Comparison of ENCODE assay signal across 7 cellular contexts in genomic region chr17:30116345-30116660, GRCh38. TPM values are rescaled to one million over a fixed set of nuclear protein-coding genes. Genes with fewer than 3 reads are reported as not detected.
DNase-seq lines count a peak whose midpoint lies in the region; ATAC-seq, FAIRE-seq and TF ChIP-seq lines count a peak whose summit lies in the region.

No MANE protein-coding gene starts in this region.

- H3K27me3 ChIP-seq in iPS DF 6.9 (ENCODE audit: control insufficient read depth, insufficient read depth, low read length) (no peaks in the 10 kb centered on the region), stomach (no peaks in the 10 kb centered on the region)

- H3K36me3 ChIP-seq in iPS DF 6.9 (ENCODE audit: control insufficient read depth, insufficient read depth, low read length): no peaks in the 10 kb centered on the region
- H3K36me3 ChIP-seq in stomach: peaks cover 0 to 23% (median 20%) of the 10 kb centered on the region in 4 donors

- H3K4me3 Mint-ChIP-seq in activated CD4-positive, alpha-beta memory T cell treated with anti-CD3 and anti-CD28 coated beads, Interleukin-2, amount 10 ng/mL, durations not matched to agents 7 days and 5 days: peak overlapping the region; percentile 86

- TF ChIP-seq CTCF in HFF-Myc (IDR thresholded peaks at IDR 0.05; ENCODE audit: low read depth, low read length, missing control alignments): no peak
- TF ChIP-seq CTCF in stomach (IDR thresholded peaks at IDR 0.05): no peak

- H3K27me3 Mint-ChIP-seq in activated CD4-positive, alpha-beta memory T cell treated with anti-CD3 and anti-CD28 coated beads, Interleukin-2, amount 10 ng/mL, durations not matched to agents 7 days and 5 days: peaks cover 1% of the 10 kb centered on the region

- H3K4me1 Mint-ChIP-seq in activated CD4-positive, alpha-beta memory T cell treated with anti-CD3 and anti-CD28 coated beads, Interleukin-2, amount 10 ng/mL, durations not matched to agents 7 days and 5 days: peaks cover 57% of the 10 kb centered on the region

- H3K27ac ChIP-seq in iPS DF 6.9 (ENCODE audit: low read length): no peak overlapping the region
- peak overlapping the region; percentile 93 to 96 (median 95) for H3K27ac ChIP-seq in stomach

- TF ChIP-seq EP300 in stomach (IDR thresholded peaks at IDR 0.05): no peak

- H3K27ac Mint-ChIP-seq in activated CD4-positive, alpha-beta memory T cell treated with anti-CD3 and anti-CD28 coated beads, Interleukin-2, amount 10 ng/mL, durations not matched to agents 7 days and 5 days: peak overlapping the region; percentile 90

- CTCF ChIA-PET in activated CD4-positive, alpha-beta memory T cell treated with anti-CD3 and anti-CD28 coated beads, Interleukin-2, amount 10 ng/mL, durations not matched to agents 7 days and 5 days (lab: Charles Lee): interaction anchor here (0.7 to 4.1 kb wide), 2 partner anchors 9 to 66 kb away, joined by 3 to 30 read pairs; no protein-coding TSS in a partner anchor

- no peak for DNase-seq in HFF-Myc (ENCODE audit: extremely low read depth, low read depth)
- no peak for DNase-seq in activated CD4-positive, alpha-beta memory T cell treated with anti-CD3 and anti-CD28 coated beads, Interleukin-2, amount 10 ng/mL, durations not matched to agents 7 days and 5 days
- no peak for DNase-seq in iPS DF 6.9 (ENCODE audit: low read depth, low spot score)
- no peak for DNase-seq in stomach
- DNase-seq in urothelium cell line (ENCODE audit: low spot score): no peak
- DNase-seq in iPS-NIHi7 (ENCODE audit: extremely low spot score): no peak

- no peak for ATAC-seq in GM21367 (IDR thresholded peaks at IDR 0.05; ENCODE audit: unreplicated experiment)

- POLR2A ChIA-PET in activated CD4-positive, alpha-beta memory T cell treated with anti-CD3 and anti-CD28 coated beads, Interleukin-2, amount 10 ng/mL, durations not matched to agents 7 days and 5 days (lab: Charles Lee): interaction anchor here (0.9 to 5.4 kb wide), 5 partner anchors 11 to 549 kb away, joined by 3 to 30 read pairs (median 3); partner anchors contain the start of gene BLMH

- H3K36me3 Mint-ChIP-seq in activated CD4-positive, alpha-beta memory T cell treated with anti-CD3 and anti-CD28 coated beads, Interleukin-2, amount 10 ng/mL, durations not matched to agents 7 days and 5 days (ENCODE audit: low read depth): peaks cover 28% of the 10 kb centered on the region

- H3K9me3 ChIP-seq in iPS DF 6.9 (ENCODE audit: control insufficient read depth, insufficient read depth, low read length) (no peaks in the 10 kb centered on the region), stomach (no peaks in the 10 kb centered on the region)

- FAIRE-seq in urothelium cell line (lab: Jason Lieb, UNC): no peak

- intact Hi-C loops in stomach (cut with DNase I; ENCODE audit: low total_unique reads): no loop called here

- H3K9me3 Mint-ChIP-seq in activated CD4-positive, alpha-beta memory T cell treated with anti-CD3 and anti-CD28 coated beads, Interleukin-2, amount 10 ng/mL, durations not matched to agents 7 days and 5 days: no peaks in the 10 kb centered on the region

- H3K4me1 ChIP-seq in iPS DF 6.9 (ENCODE audit: control insufficient read depth, insufficient read depth, low read length) (no peaks in the 10 kb centered on the region), stomach (peaks cover 4 to 45% (median 37%) of the 10 kb centered on the region in 4 donors)

- WGBS in iPS DF 6.9 (ENCODE audit: insufficient coverage, insufficient read length): no CpG with 5 or more reads among the region's 10 CpGs
- 8 to 12% (median 10%) methylated on average over 10 of the region's 10 CpGs for WGBS in stomach, 5 donors

- TF ChIP-seq POLR2A in stomach (IDR thresholded peaks at IDR 0.05): no peak

- H3K4me3 ChIP-seq in HFF-Myc (replicated peaks; ENCODE audit: low read depth, low read length): peak overlapping the region; percentile 96
- H3K4me3 ChIP-seq in iPS DF 6.9 (ENCODE audit: low read length): peak overlapping the region; percentile 81; the same call in 1 of the 2 replicates
- peak overlapping the region; percentile 47 to 63 (median 61) for H3K4me3 ChIP-seq in stomach

RNA-seq across cellular contexts. Expression of gene NSRP1, which starts 0.3 kb away (rescaled TPM):
- total RNA-seq in activated CD4-positive, alpha-beta memory T cell treated with anti-CD3 and anti-CD28 coated beads, Interleukin-2, amount 10 ng/mL, durations not matched to agents 7 days and 5 days: 10 to 100 TPM; 21.6 to 22.7 TPM
- 100 to 1,000 TPM in 1 of 5 donors, 10 to 100 TPM in 3, 1 to 10 TPM in 1; 5.4 to 110 (median 21.6) TPM for total RNA-seq in stomach
- 10 to 100 TPM; 19.1 to 35.6 (median 33.1) TPM for polyA plus RNA-seq in stomach
